7 cellular contexts compared by ENCODE assay signal in the genomic region with DNA sequence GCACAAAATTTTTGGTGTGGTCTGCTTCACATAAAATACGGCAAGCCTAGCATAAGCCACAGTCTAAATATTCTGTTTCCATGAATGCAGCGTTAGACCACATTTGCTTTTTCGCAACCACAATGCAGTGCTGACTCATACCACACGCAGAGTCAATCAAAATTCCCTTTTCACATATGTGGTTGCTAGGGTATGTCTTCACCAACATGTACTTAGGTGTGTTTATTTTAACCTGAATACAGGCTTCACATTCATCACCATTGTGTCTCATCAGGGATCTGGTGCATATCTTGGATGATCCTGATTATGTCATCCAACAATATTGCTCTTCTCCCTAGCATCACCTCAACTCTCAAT.
DNase-seq lines count a peak whose midpoint lies in the region; ATAC-seq and TF ChIP-seq lines count a peak whose summit lies in the region.

No MANE protein-coding gene starts in this region.

- H3K4me1 ChIP-seq in adipocyte (ENCODE audit: control insufficient read depth, insufficient read depth, low read length) = peaks cover 11% of the 10 kb centered on the region

- ATAC-seq in GM18505 (IDR thresholded peaks at IDR 0.05; ENCODE audit: unreplicated experiment) (peak; percentile 78), HG02759 (IDR thresholded peaks at IDR 0.05; ENCODE audit: unreplicated experiment) (peak; percentile 71), HG03095 (IDR thresholded peaks at IDR 0.05; ENCODE audit: unreplicated experiment) (no peak)

- H3K4me3 ChIP-seq in adipocyte (ENCODE audit: low read length) = no peak overlapping the region

- no peak overlapping the region for H3K9ac ChIP-seq in adipocyte (ENCODE audit: low read length)

- no peaks in the 10 kb centered on the region for H3K36me3 ChIP-seq in adipocyte (ENCODE audit: control insufficient read depth, insufficient read depth, low read length, severe bottlenecking)

- H3K9me3 ChIP-seq in adipocyte (ENCODE audit: control insufficient read depth, low read length) = no peaks in the 10 kb centered on the region

- DNase-seq in NCI-H226 = peak; percentile 99
- peak; percentile 79 for DNase-seq in adipocyte (ENCODE audit: low read depth)
- peak; percentile 19 for DNase-seq in stimulated activated CD8-positive, alpha-beta memory T cell treated with anti-CD3 and anti-CD28 coated beads, Interleukin-12 subunit alpha, Interleukin-12 subunit beta, amount 100 ng/mL, for 4 hours (ENCODE audit: low read depth)
- no peak for DNase-seq in GM19240 (ENCODE audit: insufficient read length, low spot score)

- peaks cover 4% of the 10 kb centered on the region for H3K27me3 ChIP-seq in adipocyte (replicated peaks; ENCODE audit: control insufficient read depth, insufficient read depth, low read length)

- no peak for TF ChIP-seq POLR2A in GM18505 (IDR thresholded peaks at IDR 0.05; ENCODE audit: borderline replicate concordance, extremely low read depth, insufficient read depth, insufficient read length)
